8 cellular contexts compared by ENCODE assay signal in genomic region chr11:720642-721346, GRCh38. TPM values are rescaled to one million over a fixed set of nuclear protein-coding genes. Genes with fewer than 3 reads are reported as not detected.
DNase-seq lines count a peak whose midpoint lies in the region; ATAC-seq and TF ChIP-seq lines count a peak whose summit lies in the region.

No MANE protein-coding gene starts in this region.

- peak overlapping the region; percentile 24 to 45 (median 29) for H3K4me3 ChIP-seq in esophagus muscularis mucosa
- no peak overlapping the region for H3K4me3 ChIP-seq in breast epithelium

- no peak overlapping the region for H3K27ac Mint-ChIP-seq in stimulated activated naive CD8-positive, alpha-beta T cell treated with anti-CD3 and anti-CD28 coated beads, Interleukin-15, amount 100 ng/mL, for 72 hours

- TF ChIP-seq CTCF in esophagus muscularis mucosa (IDR thresholded peaks at IDR 0.05) (no peak), breast epithelium (IDR thresholded peaks at IDR 0.05) (no peak)

- H3K4me3 Mint-ChIP-seq in stimulated activated naive CD8-positive, alpha-beta T cell treated with anti-CD3 and anti-CD28 coated beads, Interleukin-15, amount 100 ng/mL, for 72 hours = peak overlapping the region; percentile 29 to 75

- peaks cover 60% of the 10 kb centered on the region for H3K27me3 Mint-ChIP-seq in stimulated activated naive CD8-positive, alpha-beta T cell treated with anti-CD3 and anti-CD28 coated beads, Interleukin-15, amount 100 ng/mL, for 72 hours

- no peak for TF ChIP-seq EP300 in esophagus muscularis mucosa (IDR thresholded peaks at IDR 0.05)

- intact Hi-C loops in esophagus muscularis mucosa (cut with DNase I) (no loop called here), breast epithelium (cut with DNase I; ENCODE audit: low total_unique reads) (no loop called here)

- H3K27ac ChIP-seq in esophagus muscularis mucosa (replicated peaks in 1 of 4) = no peak overlapping the region
- H3K27ac ChIP-seq in breast epithelium = no peak overlapping the region

- peaks cover 45% of the 10 kb centered on the region for H3K4me1 Mint-ChIP-seq in stimulated activated naive CD8-positive, alpha-beta T cell treated with anti-CD3 and anti-CD28 coated beads, Interleukin-15, amount 100 ng/mL, for 72 hours

- TF ChIP-seq POLR2A in esophagus muscularis mucosa (IDR thresholded peaks at IDR 0.05; ENCODE audit: low read depth) (no peak), breast epithelium (IDR thresholded peaks at IDR 0.05) (no peak)

- H3K9me3 Mint-ChIP-seq in stimulated activated naive CD8-positive, alpha-beta T cell treated with anti-CD3 and anti-CD28 coated beads, Interleukin-15, amount 100 ng/mL, for 72 hours = no peaks in the 10 kb centered on the region

- WGBS in esophagus muscularis mucosa = 5% methylated on average over 8 of the region's 63 CpGs

- H3K9me3 ChIP-seq in esophagus muscularis mucosa (no peaks in the 10 kb centered on the region), breast epithelium (no peaks in the 10 kb centered on the region)

- H3K27me3 ChIP-seq in esophagus muscularis mucosa (peaks cover 5 to 66% (median 41%) of the 10 kb centered on the region in 4 donors), breast epithelium (no peaks in the 10 kb centered on the region)

- DNase-seq in activated gamma-delta T cell treated with Interleukin-2 at 50 U/mL for 16 hours = peak; percentile 52
- DNase-seq in activated gamma-delta T cell (lab: John Stamatoyannopoulos, UW) = no peak
- peak; percentile 55 for DNase-seq in T-helper 22 cell (ENCODE audit: low read depth)
- no peak for DNase-seq in esophagus muscularis mucosa (ENCODE audit: extremely low spot score)
- DNase-seq in stimulated activated naive CD8-positive, alpha-beta T cell treated with anti-CD3 and anti-CD28 coated beads, Interleukin-15, amount 100 ng/mL, for 72 hours = peak in 1 of 2 donors; percentile 70
- DNase-seq in breast epithelium (ENCODE audit: low spot score in 2 of 2) = no peak

- ATAC-seq in stimulated activated naive CD8-positive, alpha-beta T cell treated with anti-CD3 and anti-CD28 coated beads, Interleukin-15, amount 100 ng/mL, for 72 hours = peak; percentile 61
- no peak for ATAC-seq in HG03460 (IDR thresholded peaks at IDR 0.05; ENCODE audit: unreplicated experiment)
- ATAC-seq in GM18511 (IDR thresholded peaks at IDR 0.05; ENCODE audit: unreplicated experiment) = no peak

- H3K36me3 ChIP-seq in esophagus muscularis mucosa = no peaks in the 10 kb centered on the region
- H3K36me3 ChIP-seq in breast epithelium = no peaks in the 10 kb centered on the region

- H3K4me1 ChIP-seq in esophagus muscularis mucosa (peaks cover 14 to 35% (median 30%) of the 10 kb centered on the region in 4 donors), breast epithelium (peaks cover 0 to 3% of the 10 kb centered on the region in 2 donors)

RNA-seq across cellular contexts. Expression of gene EPS8L2, which starts 14.8 kb away (rescaled TPM):
- total RNA-seq in esophagus muscularis mucosa (10 to 100 TPM in 3 of 4 donors, 1 to 10 TPM in 1; 5.6 to 31.6 (median 24.9) TPM), breast epithelium (100 to 1,000 TPM in 2 of 3 donors, 1 to 10 TPM in 1; 6.1 to 151 (median 115) TPM)

RNA-seq across cellular contexts. Expression of gene TMEM80, which starts 25.2 kb away (rescaled TPM):
- total RNA-seq in esophagus muscularis mucosa = 10 to 100 TPM; 27.4 to 55.2 (median 39.6) TPM
- total RNA-seq in breast epithelium = 10 to 100 TPM; 25.9 to 51.8 (median 29.1) TPM

RNA-seq across cellular contexts. Expression of gene DEAF1, which starts 25.8 kb away (rescaled TPM):
- total RNA-seq in esophagus muscularis mucosa (10 to 100 TPM; 24.9 to 57.1 (median 39.4) TPM), breast epithelium (10 to 100 TPM; 25.3 to 42.6 (median 39.8) TPM)

RNA-seq across cellular contexts. Expression of gene TALDO1, which starts 26.5 kb away (rescaled TPM):
- total RNA-seq in esophagus muscularis mucosa (100 to 1,000 TPM; 168 to 231 (median 186) TPM), breast epithelium (100 to 1,000 TPM; 137 to 239 (median 141) TPM)

RNA-seq across cellular contexts. Expression of gene GATD1, which starts 56.5 kb away (rescaled TPM):
- total RNA-seq in esophagus muscularis mucosa (10 to 100 TPM; 24.0 to 37.7 (median 28.9) TPM), breast epithelium (10 to 100 TPM in 2 of 3 donors, 1 to 10 TPM in 1; 9.9 to 17.4 (median 16.4) TPM)

Comparison
In these comparisons a context has a peak if more than half of its experiments do, and no peak if none do; other contexts are left out.
1. DNase-seq: peak in activated gamma-delta T cell treated with Interleukin-2 at 50 U/mL for 16 hours (single experiment) and T-helper 22 cell (single experiment); none in activated gamma-delta T cell (single experiment), esophagus muscularis mucosa (single experiment) and breast epithelium (0 of 2).
2. H3K4me3 ChIP-seq: peak in esophagus muscularis mucosa (4 of 4); none in breast epithelium (0 of 3).